In genomic region chr22:50202130-50202671, GRCh38 we compare ENCODE assay signal across 8 cellular contexts. TPM values are rescaled to one million over a fixed set of nuclear protein-coding genes. Genes with fewer than 3 reads are reported as not detected.
DNase-seq lines count a peak whose midpoint lies in the region; ATAC-seq and TF ChIP-seq lines count a peak whose summit lies in the region.

No MANE protein-coding gene starts in this region.

- ATAC-seq in left cardiac atrium = no peak

- no peak for TF ChIP-seq CTCF in right atrium auricular region (IDR thresholded peaks at IDR 0.05)
- TF ChIP-seq CTCF in MCF 10A (IDR thresholded peaks at IDR 0.05; ENCODE audit: unreplicated experiment) = no peak
- no peak for TF ChIP-seq CTCF in uterus (IDR thresholded peaks at IDR 0.05)

- DNase-seq in right atrium auricular region (ENCODE audit: low spot score) (no peak), left cardiac atrium (no peak), MCF 10A (ENCODE audit: unreplicated experiment) (no peak), uterus (no peak), EL (no peak), NCI-H1694 treated with DMSO at 0.1 percent for 48 hours (lab: John Stamatoyannopoulos, UW) (no peak), COR-L47 (lab: John Stamatoyannopoulos, UW) (no peak)

- POLR2A ChIA-PET in MCF 10A (lab: Yijun Ruan, JAX) = interaction anchor here (0.7 to 1.4 kb wide), 7 partner anchors 10 to 119 kb away, joined by 3 to 6 read pairs (median 3); no protein-coding TSS in a partner anchor

- H3K36me3 Mint-ChIP-seq in MCF 10A (ENCODE audit: insufficient read depth, unreplicated experiment) = peaks cover 49% of the 10 kb centered on the region

- H3K27me3 ChIP-seq in right atrium auricular region (no peaks in the 10 kb centered on the region), uterus (no peaks in the 10 kb centered on the region)

- no peaks in the 10 kb centered on the region for H3K27me3 Mint-ChIP-seq in MCF 10A (ENCODE audit: insufficient read depth, unreplicated experiment)

- no TSS peak for BruUV-seq in MCF 10A (replicated peaks; lab: Mats Ljungman, UMichigan)

- peak overlapping the region; percentile 72 for H3K4me3 Mint-ChIP-seq in MCF 10A (ENCODE audit: unreplicated experiment)

- H3K36me3 ChIP-seq in right atrium auricular region = peaks cover 20% of the 10 kb centered on the region
- peaks cover 59% of the 10 kb centered on the region for H3K36me3 ChIP-seq in mesodermal cell (ENCODE audit: control insufficient read depth, insufficient read depth, low read length)
- H3K36me3 ChIP-seq in uterus = no peaks in the 10 kb centered on the region

- 74 to 86% methylated on average over 6 to 12 of the region's 13 CpGs for WGBS in mesodermal cell (ENCODE audit: insufficient coverage in 2 of 2), 2 experiments

- no peak for TF ChIP-seq POLR2A in uterus (IDR thresholded peaks at IDR 0.05)

- H3K9me3 ChIP-seq in right atrium auricular region (no peaks in the 10 kb centered on the region), mesodermal cell (ENCODE audit: control insufficient read depth, low read length) (peaks cover 10% of the 10 kb centered on the region), uterus (no peaks in the 10 kb centered on the region)

- H3K27ac Mint-ChIP-seq in MCF 10A (ENCODE audit: low read depth, unreplicated experiment) = peak overlapping the region; percentile 49

- no peaks in the 10 kb centered on the region for H3K9me3 Mint-ChIP-seq in MCF 10A (ENCODE audit: unreplicated experiment)

- CTCF ChIA-PET in MCF 10A (lab: Yijun Ruan, JAX) = interaction anchor here (1.1 to 1.2 kb wide), 3 partner anchors 9 to 158 kb away, joined by 4 to 6 read pairs (median 6); no protein-coding TSS in a partner anchor

- intact Hi-C loops in left cardiac atrium (cut with DNase I) (no loop called here), MCF 10A (cut with micrococcal nuclease) (no loop called here), uterus (cut with DNase I; ENCODE audit: low total_unique reads) (loop anchor here (10.0 kb wide), 1 partner anchor 277 kb away; no protein-coding TSS in a partner anchor)

- H3K4me1 ChIP-seq in right atrium auricular region = peaks cover 0 to 36% of the 10 kb centered on the region in 2 donors
- H3K4me1 ChIP-seq in mesodermal cell (ENCODE audit: control insufficient read depth, insufficient read depth, low read length, poor library complexity, severe bottlenecking) = peaks cover 11% of the 10 kb centered on the region
- H3K4me1 ChIP-seq in uterus = no peaks in the 10 kb centered on the region

- H3K27ac ChIP-seq in right atrium auricular region = peak overlapping the region in 1 of 2 donors; percentile 78
- no peak overlapping the region for H3K27ac ChIP-seq in mesodermal cell (ENCODE audit: low read depth, low read length, severe bottlenecking)
- no peak overlapping the region for H3K27ac ChIP-seq in uterus

- peak overlapping the region; percentile 61 to 92 for H3K4me3 ChIP-seq in right atrium auricular region
- H3K4me3 ChIP-seq in mesodermal cell (ENCODE audit: extremely low read depth, insufficient read depth, low read length, poor library complexity, severe bottlenecking) = peak overlapping the region; percentile 67
- peak overlapping the region; percentile 60 to 92 for H3K4me3 ChIP-seq in uterus

- no peaks in the 10 kb centered on the region for H3K4me1 Mint-ChIP-seq in MCF 10A (ENCODE audit: insufficient read depth, unreplicated experiment)

RNA-seq across cellular contexts. Expression of gene SELENOO, which starts 1.4 kb away (rescaled TPM):
- total RNA-seq in right atrium auricular region (10 to 100 TPM; 18.0 to 20.0 TPM), left cardiac atrium (10 to 100 TPM; 11.7 to 15.0 TPM), MCF 10A (2022) (16.1 and 21.9 TPM in 2 replicates), uterus (10 to 100 TPM in 2 of 4 donors, 1 to 10 TPM in 2; 1.5 to 22.1 (median 10.0) TPM)
- 24.1 TPM for polyA plus RNA-seq in mesodermal cell (2013, experiment 1 of 2)
- polyA plus RNA-seq in mesodermal cell (2013, experiment 2 of 2) = 21.2 TPM

RNA-seq across cellular contexts. Expression of gene TRABD, which starts 16.5 kb away (rescaled TPM):
- total RNA-seq in right atrium auricular region = 10 to 100 TPM; 12.3 to 20.0 TPM
- 10 to 100 TPM; 19.6 to 26.1 TPM for total RNA-seq in left cardiac atrium
- total RNA-seq in MCF 10A (2022) = 60.6 and 63.8 TPM in 2 replicates
- 42.0 TPM for polyA plus RNA-seq in mesodermal cell (2013, experiment 1 of 2)
- polyA plus RNA-seq in mesodermal cell (2013, experiment 2 of 2) = 32.0 TPM
- total RNA-seq in uterus = 10 to 100 TPM in 3 of 4 donors, 1 to 10 TPM in 1; 9.5 to 37.3 (median 15.0) TPM

RNA-seq across cellular contexts. Expression of gene PANX2, which starts 31.7 kb away (rescaled TPM):
- total RNA-seq in right atrium auricular region = 1 to 10 TPM in 1 of 2 donors, under 1 TPM in 1; 0.67 to 1.7 TPM
- total RNA-seq in left cardiac atrium = 1 to 10 TPM in 1 of 2 donors, under 1 TPM in 1; 0.89 to 1.1 TPM
- total RNA-seq in MCF 10A (2022) = 0.77 and 2.7 TPM in 2 replicates
- polyA plus RNA-seq in mesodermal cell (2013, experiment 1 of 2) = 2.3 TPM
- polyA plus RNA-seq in mesodermal cell (2013, experiment 2 of 2) = 2.9 TPM
- under 1 TPM in 2 of 4 donors, not detected in 2; 0.35 to 0.43 TPM for total RNA-seq in uterus

RNA-seq across cellular contexts. Expression of gene TUBGCP6, which starts 42.6 kb away (rescaled TPM):
- total RNA-seq in right atrium auricular region = 10 to 100 TPM; 19.5 to 22.1 TPM
- 10 to 100 TPM; 20.4 to 22.0 TPM for total RNA-seq in left cardiac atrium
- 27.6 and 27.9 TPM in 2 replicates for total RNA-seq in MCF 10A (2022)
- 27.6 TPM for polyA plus RNA-seq in mesodermal cell (2013, experiment 1 of 2)
- polyA plus RNA-seq in mesodermal cell (2013, experiment 2 of 2) = 24.6 TPM
- 10 to 100 TPM; 19.1 to 52.2 (median 40.7) TPM for total RNA-seq in uterus

RNA-seq across cellular contexts. Expression of gene HDAC10, which starts 48.9 kb away (rescaled TPM):
- 1 to 10 TPM; 6.7 to 9.1 TPM for total RNA-seq in right atrium auricular region
- 10 to 100 TPM; 11.2 to 14.2 TPM for total RNA-seq in left cardiac atrium
- 27.5 and 29.2 TPM in 2 replicates for total RNA-seq in MCF 10A (2022)
- polyA plus RNA-seq in mesodermal cell (2013, experiment 1 of 2) = 28.0 TPM
- polyA plus RNA-seq in mesodermal cell (2013, experiment 2 of 2) = 22.6 TPM
- 10 to 100 TPM in 3 of 4 donors, 1 to 10 TPM in 1; 1.2 to 40.5 (median 20.6) TPM for total RNA-seq in uterus
